Comparison of ENCODE assay signal across 1 cellular context in genomic region chr14:75165586-75166391, GRCh38.
TF ChIP-seq lines count a peak whose summit lies in the region.

No MANE protein-coding gene starts in this region.

TF ChIP-seq in HepG2, 621 proteins besides CTCF, POLR2A, EP300 and RAD21 (continued from another document):
- TF ChIP-seq, protein P1, sequence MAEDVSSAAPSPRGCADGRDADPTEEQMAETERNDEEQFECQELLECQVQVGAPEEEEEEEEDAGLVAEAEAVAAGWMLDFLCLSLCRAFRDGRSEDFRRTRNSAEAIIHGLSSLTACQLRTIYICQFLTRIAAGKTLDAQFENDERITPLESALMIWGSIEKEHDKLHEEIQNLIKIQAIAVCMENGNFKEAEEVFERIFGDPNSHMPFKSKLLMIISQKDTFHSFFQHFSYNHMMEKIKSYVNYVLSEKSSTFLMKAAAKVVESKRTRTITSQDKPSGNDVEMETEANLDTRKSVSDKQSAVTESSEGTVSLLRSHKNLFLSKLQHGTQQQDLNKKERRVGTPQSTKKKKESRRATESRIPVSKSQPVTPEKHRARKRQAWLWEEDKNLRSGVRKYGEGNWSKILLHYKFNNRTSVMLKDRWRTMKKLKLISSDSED (CRISPR knock-in tag; IDR thresholded peaks at IDR 0.05): no peak
- TF ChIP-seq THAP11 (CRISPR knock-in tag; IDR thresholded peaks at IDR 0.05): no peak
- TF ChIP-seq MZF1 (CRISPR knock-in tag; IDR thresholded peaks at IDR 0.05; ENCODE audit: borderline replicate concordance): no peak
- peak; percentile 81 for TF ChIP-seq HNRNPK (IDR thresholded peaks at IDR 0.05; ENCODE audit: low read depth, low read length, poor library complexity, severe bottlenecking)
